1 cellular context compared by ENCODE assay signal in the genomic region with DNA sequence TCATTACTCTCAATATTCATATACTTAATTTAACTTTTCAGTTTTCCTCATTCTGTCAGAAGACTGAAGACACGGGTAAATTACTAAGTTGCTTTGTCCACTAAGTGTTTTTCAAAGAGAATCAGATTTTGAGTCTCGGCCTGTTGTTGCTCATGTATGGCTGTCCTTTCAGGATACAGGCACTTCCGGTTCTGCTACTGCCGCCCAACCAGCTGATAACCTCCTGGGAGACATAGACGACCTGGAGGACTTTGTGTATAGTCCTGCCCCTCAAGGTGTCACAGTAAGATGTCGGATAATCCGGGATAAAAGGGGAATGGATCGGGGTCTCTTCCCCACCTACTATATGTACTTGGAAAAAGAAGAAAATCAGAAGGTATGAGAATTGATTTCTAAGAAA.
TF ChIP-seq lines count a peak whose summit lies in the region.

No MANE protein-coding gene starts in this region.

TF ChIP-seq in GM12878, 131 proteins besides CTCF, POLR2A, EP300 and RAD21:
- TF ChIP-seq TCF3 (IDR thresholded peaks at IDR 0.05; ENCODE audit: borderline replicate concordance, insufficient read depth, low read depth, low read length) = no peak
- no peak for TF ChIP-seq SMAD5 (IDR thresholded peaks at IDR 0.05; ENCODE audit: low read depth)
- TF ChIP-seq, protein P1, sequence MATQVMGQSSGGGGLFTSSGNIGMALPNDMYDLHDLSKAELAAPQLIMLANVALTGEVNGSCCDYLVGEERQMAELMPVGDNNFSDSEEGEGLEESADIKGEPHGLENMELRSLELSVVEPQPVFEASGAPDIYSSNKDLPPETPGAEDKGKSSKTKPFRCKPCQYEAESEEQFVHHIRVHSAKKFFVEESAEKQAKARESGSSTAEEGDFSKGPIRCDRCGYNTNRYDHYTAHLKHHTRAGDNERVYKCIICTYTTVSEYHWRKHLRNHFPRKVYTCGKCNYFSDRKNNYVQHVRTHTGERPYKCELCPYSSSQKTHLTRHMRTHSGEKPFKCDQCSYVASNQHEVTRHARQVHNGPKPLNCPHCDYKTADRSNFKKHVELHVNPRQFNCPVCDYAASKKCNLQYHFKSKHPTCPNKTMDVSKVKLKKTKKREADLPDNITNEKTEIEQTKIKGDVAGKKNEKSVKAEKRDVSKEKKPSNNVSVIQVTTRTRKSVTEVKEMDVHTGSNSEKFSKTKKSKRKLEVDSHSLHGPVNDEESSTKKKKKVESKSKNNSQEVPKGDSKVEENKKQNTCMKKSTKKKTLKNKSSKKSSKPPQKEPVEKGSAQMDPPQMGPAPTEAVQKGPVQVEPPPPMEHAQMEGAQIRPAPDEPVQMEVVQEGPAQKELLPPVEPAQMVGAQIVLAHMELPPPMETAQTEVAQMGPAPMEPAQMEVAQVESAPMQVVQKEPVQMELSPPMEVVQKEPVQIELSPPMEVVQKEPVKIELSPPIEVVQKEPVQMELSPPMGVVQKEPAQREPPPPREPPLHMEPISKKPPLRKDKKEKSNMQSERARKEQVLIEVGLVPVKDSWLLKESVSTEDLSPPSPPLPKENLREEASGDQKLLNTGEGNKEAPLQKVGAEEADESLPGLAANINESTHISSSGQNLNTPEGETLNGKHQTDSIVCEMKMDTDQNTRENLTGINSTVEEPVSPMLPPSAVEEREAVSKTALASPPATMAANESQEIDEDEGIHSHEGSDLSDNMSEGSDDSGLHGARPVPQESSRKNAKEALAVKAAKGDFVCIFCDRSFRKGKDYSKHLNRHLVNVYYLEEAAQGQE (IDR thresholded peaks at IDR 0.05; ENCODE audit: low read depth, low read length) = no peak
- TF ChIP-seq JUNB (IDR thresholded peaks at IDR 0.05) = no peak
- TF ChIP-seq TAF1 (IDR thresholded peaks at IDR 0.05; ENCODE audit: borderline replicate concordance, low read depth, low read length) = no peak
- no peak for TF ChIP-seq PML (IDR thresholded peaks at IDR 0.05; ENCODE audit: low read length)
- TF ChIP-seq MTA2 (IDR thresholded peaks at IDR 0.05; ENCODE audit: low read depth) = no peak
- TF ChIP-seq IRF4 (IDR thresholded peaks at IDR 0.05; ENCODE audit: low read depth, low read length) = no peak
- TF ChIP-seq, protein P2, sequence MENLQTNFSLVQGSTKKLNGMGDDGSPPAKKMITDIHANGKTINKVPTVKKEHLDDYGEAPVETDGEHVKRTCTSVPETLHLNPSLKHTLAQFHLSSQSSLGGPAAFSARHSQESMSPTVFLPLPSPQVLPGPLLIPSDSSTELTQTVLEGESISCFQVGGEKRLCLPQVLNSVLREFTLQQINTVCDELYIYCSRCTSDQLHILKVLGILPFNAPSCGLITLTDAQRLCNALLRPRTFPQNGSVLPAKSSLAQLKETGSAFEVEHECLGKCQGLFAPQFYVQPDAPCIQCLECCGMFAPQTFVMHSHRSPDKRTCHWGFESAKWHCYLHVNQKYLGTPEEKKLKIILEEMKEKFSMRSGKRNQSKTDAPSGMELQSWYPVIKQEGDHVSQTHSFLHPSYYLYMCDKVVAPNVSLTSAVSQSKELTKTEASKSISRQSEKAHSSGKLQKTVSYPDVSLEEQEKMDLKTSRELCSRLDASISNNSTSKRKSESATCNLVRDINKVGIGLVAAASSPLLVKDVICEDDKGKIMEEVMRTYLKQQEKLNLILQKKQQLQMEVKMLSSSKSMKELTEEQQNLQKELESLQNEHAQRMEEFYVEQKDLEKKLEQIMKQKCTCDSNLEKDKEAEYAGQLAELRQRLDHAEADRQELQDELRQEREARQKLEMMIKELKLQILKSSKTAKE (IDR thresholded peaks at IDR 0.05; ENCODE audit: low read depth, poor library complexity, severe bottlenecking) = no peak
- TF ChIP-seq SMC3 (IDR thresholded peaks at IDR 0.05; ENCODE audit: borderline replicate concordance, low read length) = no peak
- no peak for TF ChIP-seq FOXK2 (IDR thresholded peaks at IDR 0.05)
- TF ChIP-seq SMARCA5 (IDR thresholded peaks at IDR 0.05) = no peak
- TF ChIP-seq, protein P3, sequence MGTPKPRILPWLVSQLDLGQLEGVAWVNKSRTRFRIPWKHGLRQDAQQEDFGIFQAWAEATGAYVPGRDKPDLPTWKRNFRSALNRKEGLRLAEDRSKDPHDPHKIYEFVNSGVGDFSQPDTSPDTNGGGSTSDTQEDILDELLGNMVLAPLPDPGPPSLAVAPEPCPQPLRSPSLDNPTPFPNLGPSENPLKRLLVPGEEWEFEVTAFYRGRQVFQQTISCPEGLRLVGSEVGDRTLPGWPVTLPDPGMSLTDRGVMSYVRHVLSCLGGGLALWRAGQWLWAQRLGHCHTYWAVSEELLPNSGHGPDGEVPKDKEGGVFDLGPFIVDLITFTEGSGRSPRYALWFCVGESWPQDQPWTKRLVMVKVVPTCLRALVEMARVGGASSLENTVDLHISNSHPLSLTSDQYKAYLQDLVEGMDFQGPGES (IDR thresholded peaks at IDR 0.05) = no peak
- TF ChIP-seq, protein P4, sequence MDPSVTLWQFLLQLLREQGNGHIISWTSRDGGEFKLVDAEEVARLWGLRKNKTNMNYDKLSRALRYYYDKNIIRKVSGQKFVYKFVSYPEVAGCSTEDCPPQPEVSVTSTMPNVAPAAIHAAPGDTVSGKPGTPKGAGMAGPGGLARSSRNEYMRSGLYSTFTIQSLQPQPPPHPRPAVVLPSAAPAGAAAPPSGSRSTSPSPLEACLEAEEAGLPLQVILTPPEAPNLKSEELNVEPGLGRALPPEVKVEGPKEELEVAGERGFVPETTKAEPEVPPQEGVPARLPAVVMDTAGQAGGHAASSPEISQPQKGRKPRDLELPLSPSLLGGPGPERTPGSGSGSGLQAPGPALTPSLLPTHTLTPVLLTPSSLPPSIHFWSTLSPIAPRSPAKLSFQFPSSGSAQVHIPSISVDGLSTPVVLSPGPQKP (IDR thresholded peaks at IDR 0.05; ENCODE audit: low read depth, low read length) = no peak
- TF ChIP-seq NR2C1 (IDR thresholded peaks at IDR 0.05) = no peak
TF ChIP-seq in GM12878: peak in this region for 0.
